ENCODE assay signal across 1 cellular context in the genomic region with DNA sequence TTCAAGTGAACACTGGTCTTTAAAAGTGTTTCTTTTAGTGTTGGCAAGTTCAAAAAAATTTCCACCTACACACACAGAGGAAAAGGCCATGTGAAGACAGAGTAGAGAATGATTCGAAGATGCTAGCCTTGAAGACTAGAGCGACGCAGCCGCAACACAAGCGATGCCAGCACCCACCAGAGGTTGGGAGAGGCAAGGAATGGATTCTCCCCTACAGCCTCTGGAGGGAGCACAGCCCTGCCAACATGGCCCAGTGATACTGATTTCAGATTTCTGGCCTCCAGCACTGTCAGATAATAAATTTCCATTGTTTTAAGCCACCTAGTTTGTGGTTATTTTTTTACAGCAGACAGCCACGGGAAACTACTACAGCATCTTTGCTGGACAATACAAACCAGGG.
TF ChIP-seq lines count a peak whose summit lies in the region.

No MANE protein-coding gene starts in this region.

TF ChIP-seq in A549, 52 proteins besides CTCF, POLR2A, EP300 and RAD21:
- no peak for TF ChIP-seq CHD4 (IDR thresholded peaks at IDR 0.05; ENCODE audit: borderline replicate concordance)
- TF ChIP-seq JUN (IDR thresholded peaks at IDR 0.05) = no peak
- no peak for TF ChIP-seq ZSCAN20 (CRISPR knock-in tag; IDR thresholded peaks at IDR 0.05)
- TF ChIP-seq PHF8 (IDR thresholded peaks at IDR 0.05; ENCODE audit: borderline replicate concordance, low read depth) = no peak
- no peak for TF ChIP-seq KDM1A (IDR thresholded peaks at IDR 0.05; ENCODE audit: low read depth)
- TF ChIP-seq KDM5A (IDR thresholded peaks at IDR 0.05) = no peak
- no peak for TF ChIP-seq EHMT2 (IDR thresholded peaks at IDR 0.05; ENCODE audit: low read depth)
- TF ChIP-seq RFX5 (IDR thresholded peaks at IDR 0.05) = no peak
- TF ChIP-seq, protein P1, sequence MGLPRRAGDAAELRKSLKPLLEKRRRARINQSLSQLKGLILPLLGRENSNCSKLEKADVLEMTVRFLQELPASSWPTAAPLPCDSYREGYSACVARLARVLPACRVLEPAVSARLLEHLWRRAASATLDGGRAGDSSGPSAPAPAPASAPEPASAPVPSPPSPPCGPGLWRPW (IDR thresholded peaks at IDR 0.05) = no peak
- TF ChIP-seq SMC3 (IDR thresholded peaks at IDR 0.05) = no peak
- TF ChIP-seq CEBPB (IDR thresholded peaks at IDR 0.05) = no peak
- TF ChIP-seq ZNF302 (CRISPR knock-in tag; IDR thresholded peaks at IDR 0.05) = no peak
- no peak for TF ChIP-seq BHLHE40 (IDR thresholded peaks at IDR 0.05; ENCODE audit: low read depth, low read length)
- TF ChIP-seq GATA3 (IDR thresholded peaks at IDR 0.05; ENCODE audit: borderline replicate concordance) = no peak
- no peak for TF ChIP-seq ZC3H11A (IDR thresholded peaks at IDR 0.05)
- TF ChIP-seq MAZ (IDR thresholded peaks at IDR 0.05; ENCODE audit: borderline replicate concordance, low read depth, low read length) = no peak
